ENCODE assay signal across 18 cellular contexts in genomic region chr22:19394274-19395050, GRCh38. TPM values are rescaled to one million over a fixed set of nuclear protein-coding genes. Genes with fewer than 3 reads are reported as not detected.
DNase-seq lines count a peak whose midpoint lies in the region; ATAC-seq and FAIRE-seq lines count a peak whose summit lies in the region.
"Had no signal": no experiment of that assay in that cellular context is flagged by ENCODE, and none has a peak within 500 bp of the region (broad histone marks: within the 10 kb centered on the region; RNA-seq: fewer than 3 reads in every experiment).

No MANE protein-coding gene starts in this region.

- FAIRE-seq in urothelium cell line (lab: Jason Lieb, UNC), result peak; percentile 63
- FAIRE-seq: A549, D721Med, GM12892 had no signal

- no peaks in the 10 kb centered on the region for H3K27me3 Mint-ChIP-seq in activated T-helper 17 cell treated with anti-CD3 and anti-CD28 coated beads, Interleukin-2, amount 50 U/mL, for 72 hours
- no peaks in the 10 kb centered on the region for H3K27me3 Mint-ChIP-seq in central memory CD8-positive, alpha-beta T cell
- no peaks in the 10 kb centered on the region for H3K27me3 Mint-ChIP-seq in immature natural killer cell (ENCODE audit: low read depth in 3 of 3)
- H3K27me3 Mint-ChIP-seq: CD4-positive, alpha-beta memory T cell had no signal

- ATAC-seq in activated T-helper 17 cell treated with anti-CD3 and anti-CD28 coated beads, Interleukin-2, amount 50 U/mL, for 72 hours (replicated peaks), result no peak
- ATAC-seq in central memory CD8-positive, alpha-beta T cell (replicated peaks; ENCODE audit: extremely low read depth, poor library complexity, severe bottlenecking), result no peak
- ATAC-seq: A549 had no signal

- no peak for DNase-seq in central memory CD8-positive, alpha-beta T cell (ENCODE audit: low spot score in 2 of 2)
- DNase-seq in immature natural killer cell (no peak), urothelium cell line (ENCODE audit: low spot score) (no peak), HT-29 (ENCODE audit: low spot score) (no peak), COLO668 (lab: John Stamatoyannopoulos, UW; ENCODE audit: unreplicated experiment) (no peak)
- DNase-seq: BE2C; CD4-positive, alpha-beta memory T cell; COR-L47; DMS153; DMS79 treated with DMSO at 0.1 percent for 48 hours; EL; GDM1; GOT3; H9 had no signal

- no peaks in the 10 kb centered on the region for H3K4me1 Mint-ChIP-seq in activated T-helper 17 cell treated with anti-CD3 and anti-CD28 coated beads, Interleukin-2, amount 50 U/mL, for 72 hours
- peaks cover 8% of the 10 kb centered on the region for H3K4me1 Mint-ChIP-seq in central memory CD8-positive, alpha-beta T cell
- peaks cover 8 to 16% of the 10 kb centered on the region in 2 donors for H3K4me1 Mint-ChIP-seq in immature natural killer cell
- H3K4me1 Mint-ChIP-seq: CD4-positive, alpha-beta memory T cell; H9 had no signal

- H3K27ac Mint-ChIP-seq in activated T-helper 17 cell treated with anti-CD3 and anti-CD28 coated beads, Interleukin-2, amount 50 U/mL, for 72 hours, result peak overlapping the region; percentile 34
- peak overlapping the region; percentile 4 for H3K27ac Mint-ChIP-seq in central memory CD8-positive, alpha-beta T cell (ENCODE audit: low read depth)
- H3K27ac Mint-ChIP-seq in immature natural killer cell, result peak overlapping the region in 4 of 6 donors; percentile 28 to 63 (median 56)
- H3K27ac Mint-ChIP-seq: CD4-positive, alpha-beta memory T cell; H9 had no signal

- H3K36me3 Mint-ChIP-seq in activated T-helper 17 cell treated with anti-CD3 and anti-CD28 coated beads, Interleukin-2, amount 50 U/mL, for 72 hours (ENCODE audit: low read depth), result peaks cover 93% of the 10 kb centered on the region
- H3K36me3 Mint-ChIP-seq in central memory CD8-positive, alpha-beta T cell (ENCODE audit: insufficient read depth), result peaks cover 36% of the 10 kb centered on the region
- H3K36me3 Mint-ChIP-seq in immature natural killer cell, result peaks cover 5 to 40% (median 20%) of the 10 kb centered on the region in 3 donors

- H3K9me3 Mint-ChIP-seq in activated T-helper 17 cell treated with anti-CD3 and anti-CD28 coated beads, Interleukin-2, amount 50 U/mL, for 72 hours, result no peaks in the 10 kb centered on the region
- no peaks in the 10 kb centered on the region for H3K9me3 Mint-ChIP-seq in central memory CD8-positive, alpha-beta T cell
- no peaks in the 10 kb centered on the region for H3K9me3 Mint-ChIP-seq in immature natural killer cell
- H3K9me3 Mint-ChIP-seq: CD4-positive, alpha-beta memory T cell; H9 had no signal

- H3K4me3 Mint-ChIP-seq in activated T-helper 17 cell treated with anti-CD3 and anti-CD28 coated beads, Interleukin-2, amount 50 U/mL, for 72 hours, result no peak overlapping the region
- H3K4me3 Mint-ChIP-seq in central memory CD8-positive, alpha-beta T cell, result no peak overlapping the region
- no peak overlapping the region for H3K4me3 Mint-ChIP-seq in immature natural killer cell
- H3K4me3 Mint-ChIP-seq: CD4-positive, alpha-beta memory T cell; H9 had no signal

RNA-seq across cellular contexts. Expression of gene HIRA, which starts 37.1 kb away (rescaled TPM):
- 10 to 100 TPM; 21.4 to 45.6 TPM for total RNA-seq in activated T-helper 17 cell treated with anti-CD3 and anti-CD28 coated beads, Interleukin-2, amount 50 U/mL, for 72 hours
- polyA plus RNA-seq in immature natural killer cell, result 10 to 100 TPM in 1 of 3 donors, 1 to 10 TPM in 2; 4.3 to 11.5 (median 5.2) TPM
- total RNA-seq in HT-29 (2014; rRNA removed; shearing (Covaris generic)), result 61.2 and 65.1 TPM in 2 replicates

RNA-seq across cellular contexts. Expression of gene MRPL40, which starts 37.9 kb away (rescaled TPM):
- 10 to 100 TPM; 11.8 to 25.7 TPM for total RNA-seq in activated T-helper 17 cell treated with anti-CD3 and anti-CD28 coated beads, Interleukin-2, amount 50 U/mL, for 72 hours
- polyA plus RNA-seq in immature natural killer cell, result 10 to 100 TPM; 64.7 to 85.1 (median 77.9) TPM
- 67.8 and 70.6 TPM in 2 replicates for total RNA-seq in HT-29 (2014; rRNA removed; shearing (Covaris generic))

RNA-seq across cellular contexts. Expression of gene C22orf39, which starts 53.0 kb away (rescaled TPM):
- total RNA-seq in activated T-helper 17 cell treated with anti-CD3 and anti-CD28 coated beads, Interleukin-2, amount 50 U/mL, for 72 hours, result 10 to 100 TPM; 18.6 to 21.7 TPM
- polyA plus RNA-seq in immature natural killer cell, result 10 to 100 TPM; 67.8 to 75.5 (median 71.0) TPM
- total RNA-seq in HT-29 (2014; rRNA removed; shearing (Covaris generic)), result 43.6 and 58.4 TPM in 2 replicates

Comparison
In these comparisons a context has a peak if more than half of its experiments do, and no peak if none do; other contexts are left out.
1. H3K27ac Mint-ChIP-seq: peak in every context shown above with its lines; median percentile 56 in immature natural killer cell; 34 in activated T-helper 17 cell treated with anti-CD3 and anti-CD28 coated beads, Interleukin-2, amount 50 U/mL, for 72 hours; 4 in central memory CD8-positive, alpha-beta T cell.